8 cellular contexts compared by ENCODE assay signal in genomic region chr12:57899010-57899662, GRCh38. TPM values are rescaled to one million over a fixed set of nuclear protein-coding genes. Genes with fewer than 3 reads are reported as not detected.
DNase-seq lines count a peak whose midpoint lies in the region; ATAC-seq and TF ChIP-seq lines count a peak whose summit lies in the region.

No MANE protein-coding gene starts in this region.

- H3K4me3 Mint-ChIP-seq in activated naive CD8-positive, alpha-beta T cell treated with anti-CD3 and anti-CD28 coated beads, Interleukin-2, amount 10 ng/mL, durations not matched to agents 7 days and 5 days, result peak overlapping the region; percentile 74

- H3K9me3 ChIP-seq in SK-N-MC (ENCODE audit: low read depth, low read length), result no peaks in the 10 kb centered on the region

- H3K27me3 Mint-ChIP-seq in activated naive CD8-positive, alpha-beta T cell treated with anti-CD3 and anti-CD28 coated beads, Interleukin-2, amount 10 ng/mL, durations not matched to agents 7 days and 5 days, result no peaks in the 10 kb centered on the region

- peak overlapping the region; percentile 94 for H3K27ac Mint-ChIP-seq in activated naive CD8-positive, alpha-beta T cell treated with anti-CD3 and anti-CD28 coated beads, Interleukin-2, amount 10 ng/mL, durations not matched to agents 7 days and 5 days

- peaks cover 33% of the 10 kb centered on the region for H3K4me1 Mint-ChIP-seq in activated naive CD8-positive, alpha-beta T cell treated with anti-CD3 and anti-CD28 coated beads, Interleukin-2, amount 10 ng/mL, durations not matched to agents 7 days and 5 days

- no peaks in the 10 kb centered on the region for H3K9me3 Mint-ChIP-seq in activated naive CD8-positive, alpha-beta T cell treated with anti-CD3 and anti-CD28 coated beads, Interleukin-2, amount 10 ng/mL, durations not matched to agents 7 days and 5 days

- peak; percentile 12 for TF ChIP-seq POLR2A in GM18951 (IDR thresholded peaks at IDR 0.05; ENCODE audit: extremely low read depth, insufficient read depth, insufficient read length)

- H3K4me3 ChIP-seq in SK-N-MC, result peak overlapping the region; percentile 34

- H3K36me3 Mint-ChIP-seq in activated naive CD8-positive, alpha-beta T cell treated with anti-CD3 and anti-CD28 coated beads, Interleukin-2, amount 10 ng/mL, durations not matched to agents 7 days and 5 days, result no peaks in the 10 kb centered on the region

- in situ Hi-C loops in GM18951 (cut with MboI; ENCODE audit: low sequenced_read_pairs, unreplicated experiment), result no loop called here

- DNase-seq in SK-N-MC (ENCODE audit: low read depth, low spot score) (no peak), kidney glomerular epithelial cell (lab: John Stamatoyannopoulos, UW) (peak; percentile 17), GF-D8 (lab: John Stamatoyannopoulos, UW) (no peak), superior temporal gyrus (ENCODE audit: extremely low spot score) (no peak)
- peak; percentile 60 for DNase-seq in activated naive CD8-positive, alpha-beta T cell treated with anti-CD3 and anti-CD28 coated beads, Interleukin-2, amount 10 ng/mL, durations not matched to agents 7 days and 5 days
- peak; percentile 65 to 75 for DNase-seq in stimulated activated CD8-positive, alpha-beta memory T cell treated with anti-CD3 and anti-CD28 coated beads, Interleukin-2, amount 100 ng/mL, for 48 hours (ENCODE audit: low read depth in 2 of 2)

- peak overlapping the region; percentile 29 for H3K9ac ChIP-seq in SK-N-MC (ENCODE audit: insufficient read length)

- H3K27ac ChIP-seq in SK-N-MC, result peak overlapping the region; percentile 74; the same call in 1 of the 2 replicates

- no peaks in the 10 kb centered on the region for H3K36me3 ChIP-seq in SK-N-MC (ENCODE audit: insufficient read depth, low read length)

- ATAC-seq in HG03060 (IDR thresholded peaks at IDR 0.05; ENCODE audit: low read depth, unreplicated experiment), result peak; percentile 66
- ATAC-seq in activated naive CD8-positive, alpha-beta T cell treated with anti-CD3 and anti-CD28 coated beads, Interleukin-2, amount 10 ng/mL, durations not matched to agents 7 days and 5 days (ENCODE audit: low read depth), result peak; percentile 87

- POLR2A ChIA-PET in activated naive CD8-positive, alpha-beta T cell treated with anti-CD3 and anti-CD28 coated beads, Interleukin-2, amount 10 ng/mL, durations not matched to agents 7 days and 5 days (lab: Charles Lee), result interaction anchor here (1.1 to 1.8 kb wide), 4 partner anchors 9 to 62 kb away, joined by 3 to 7 read pairs (median 4); partner anchors contain the start of gene CTDSP2

RNA-seq across cellular contexts. Expression of gene ATP23, which starts 42.2 kb away (rescaled TPM):
- 10 to 100 TPM; 16.8 to 18.9 TPM for total RNA-seq in activated naive CD8-positive, alpha-beta T cell treated with anti-CD3 and anti-CD28 coated beads, Interleukin-2, amount 10 ng/mL, durations not matched to agents 7 days and 5 days

RNA-seq across cellular contexts. Expression of gene CTDSP2, which starts 52.6 kb away (rescaled TPM):
- 100 to 1,000 TPM; 161 TPM for total RNA-seq in activated naive CD8-positive, alpha-beta T cell treated with anti-CD3 and anti-CD28 coated beads, Interleukin-2, amount 10 ng/mL, durations not matched to agents 7 days and 5 days

Comparison
In these comparisons a context has a peak if more than half of its experiments do, and no peak if none do; other contexts are left out.
1. DNase-seq: peak in activated naive CD8-positive, alpha-beta T cell treated with anti-CD3 and anti-CD28 coated beads, Interleukin-2, amount 10 ng/mL, durations not matched to agents 7 days and 5 days (single experiment), kidney glomerular epithelial cell (single experiment) and stimulated activated CD8-positive, alpha-beta memory T cell treated with anti-CD3 and anti-CD28 coated beads, Interleukin-2, amount 100 ng/mL, for 48 hours (2 of 2); none in SK-N-MC (single experiment), GF-D8 (single experiment) and superior temporal gyrus (single experiment).